ENCODE assay signal across 25 cellular contexts in genomic region chr12:87369161-87369560, GRCh38.
"Had no signal": no experiment of that assay in that cellular context is flagged by ENCODE, and none has a peak within 500 bp of the region (broad histone marks: within the 10 kb centered on the region; RNA-seq: fewer than 3 reads in every experiment).

No MANE protein-coding gene starts in this region.

- FAIRE-seq: colon, endothelial cell of umbilical vein, frontal cortex had no signal

- H3K27me3 ChIP-seq: dorsolateral prefrontal cortex, esophagus muscularis mucosa, foreskin keratinocyte, gastroesophageal sphincter, heart left ventricle, hepatocyte, left lung had no signal

- H3K4me1 Mint-ChIP-seq: immature natural killer cell; memory B cell; naive B cell; naive thymus-derived CD8-positive, alpha-beta T cell had no signal

- H3K27ac Mint-ChIP-seq: immature natural killer cell; memory B cell; naive B cell; naive thymus-derived CD8-positive, alpha-beta T cell had no signal

- H3K4me1 ChIP-seq: esophagus muscularis mucosa, foreskin keratinocyte, gastroesophageal sphincter, heart left ventricle, left lung, lower lobe of right lung had no signal

- DNase-seq: dermis blood vessel endothelial cell; dorsolateral prefrontal cortex; effector CD4-positive, alpha-beta T cell; effector memory CD4-positive, alpha-beta T cell; foreskin keratinocyte; heart left ventricle; hypothalamus; immature natural killer cell; islet precursor cell; left cardiac atrium; left lung; left ventricle myocardium superior; lower lobe of right lung; mesendoderm; mucosa of descending colon; naive B cell; naive thymus-derived CD8-positive, alpha-beta T cell had no signal

- H3K9me3 ChIP-seq: esophagus muscularis mucosa, gastroesophageal sphincter, lower lobe of right lung, mucosa of descending colon had no signal

- H3K36me3 Mint-ChIP-seq: immature natural killer cell; memory B cell; naive thymus-derived CD8-positive, alpha-beta T cell had no signal

- H2AFZ ChIP-seq: hepatocyte had no signal

- H3K27me3 Mint-ChIP-seq: memory B cell; naive B cell; naive thymus-derived CD8-positive, alpha-beta T cell had no signal

- H3K4me2 ChIP-seq: hepatocyte had no signal

- H3K27ac ChIP-seq: coronary artery, dorsolateral prefrontal cortex, esophagus muscularis mucosa, foreskin keratinocyte, gastroesophageal sphincter, heart left ventricle, hepatocyte, left lung, lower lobe of right lung had no signal

- H3K4me3 Mint-ChIP-seq: immature natural killer cell; memory B cell; naive B cell; naive thymus-derived CD8-positive, alpha-beta T cell had no signal

- H3K79me2 ChIP-seq: hepatocyte had no signal

- H3K36me3 ChIP-seq: esophagus muscularis mucosa, gastroesophageal sphincter, heart left ventricle, left lung, lower lobe of right lung had no signal

- H3K4me3 ChIP-seq: coronary artery, dorsolateral prefrontal cortex, esophagus muscularis mucosa, gastroesophageal sphincter, heart left ventricle, hepatocyte, left lung, lower lobe of right lung, mucosa of descending colon had no signal

- ATAC-seq: foreskin keratinocyte; gastroesophageal sphincter; heart left ventricle; left cardiac atrium; left lung; left ventricle myocardium superior; lower lobe of right lung; mucosa of descending colon; naive thymus-derived CD8-positive, alpha-beta T cell had no signal
